ENCODE assay signal across 15 cellular contexts in genomic region chr12:121483950-121484349, GRCh38.
"Had no signal": no experiment of that assay in that cellular context is flagged by ENCODE, and none has a peak within 500 bp of the region (broad histone marks: within the 10 kb centered on the region; RNA-seq: fewer than 3 reads in every experiment).

No MANE protein-coding gene starts in this region.

- H3K79me2 ChIP-seq: hepatocyte had no signal

- DNase-seq: activated CD4-positive, alpha-beta memory T cell treated with anti-CD3 and anti-CD28 coated beads for 36 hours; activated CD4-positive, alpha-beta T cell treated with anti-CD3 and anti-CD28 coated beads for 1 hour; activated CD8-positive, alpha-beta memory T cell treated with anti-CD3 and anti-CD28 coated beads, Interleukin-2, amount 10 ng/mL, durations not matched to agents 7 days and 5 days; activated naive CD4-positive, alpha-beta T cell treated with anti-CD3 and anti-CD28 coated beads, Interleukin-2, amount 50 U/mL, for 16 hours; activated T-cell treated with anti-CD3 and anti-CD28 coated beads, Interleukin-2, amount 50 U/mL, for 1 hour; dorsolateral prefrontal cortex; ovary; stomach; T-cell; T1000 had no signal

- H3K27me3 Mint-ChIP-seq: activated CD4-positive, alpha-beta memory T cell treated with anti-CD3 and anti-CD28 coated beads for 36 hours; activated CD8-positive, alpha-beta memory T cell treated with anti-CD3 and anti-CD28 coated beads, Interleukin-2, amount 10 ng/mL, durations not matched to agents 7 days and 5 days; T-cell had no signal

- H3K36me3 ChIP-seq: cardiac muscle cell, ovary had no signal

- H3K36me3 Mint-ChIP-seq: activated CD4-positive, alpha-beta memory T cell treated with anti-CD3 and anti-CD28 coated beads for 36 hours; activated CD8-positive, alpha-beta memory T cell treated with anti-CD3 and anti-CD28 coated beads, Interleukin-2, amount 10 ng/mL, durations not matched to agents 7 days and 5 days had no signal

- H3K9me3 Mint-ChIP-seq: activated CD4-positive, alpha-beta memory T cell treated with anti-CD3 and anti-CD28 coated beads for 36 hours; neural crest cell; T-cell had no signal

- H3K27me3 ChIP-seq: cardiac muscle cell, dorsolateral prefrontal cortex, hepatocyte, ovary, stomach had no signal

- H3K4me3 Mint-ChIP-seq: activated CD4-positive, alpha-beta memory T cell treated with anti-CD3 and anti-CD28 coated beads for 36 hours; activated CD8-positive, alpha-beta memory T cell treated with anti-CD3 and anti-CD28 coated beads, Interleukin-2, amount 10 ng/mL, durations not matched to agents 7 days and 5 days; neural crest cell; T-cell had no signal

- H3K4me1 ChIP-seq: stomach had no signal

- H3K4me2 ChIP-seq: hepatocyte had no signal

- H3K9me3 ChIP-seq: ovary, stomach had no signal

- H3K4me1 Mint-ChIP-seq: activated CD8-positive, alpha-beta memory T cell treated with anti-CD3 and anti-CD28 coated beads, Interleukin-2, amount 10 ng/mL, durations not matched to agents 7 days and 5 days had no signal

- H3K27ac ChIP-seq: cardiac muscle cell, dorsolateral prefrontal cortex, hepatocyte, ovary, stomach had no signal

- ATAC-seq: activated CD8-positive, alpha-beta memory T cell treated with anti-CD3 and anti-CD28 coated beads, Interleukin-2, amount 10 ng/mL, durations not matched to agents 7 days and 5 days; esophagus mucosa; sciatic nerve; T-cell had no signal

- H3K4me3 ChIP-seq: cardiac muscle cell, dorsolateral prefrontal cortex, hepatocyte, ovary, stomach had no signal

- H2AFZ ChIP-seq: hepatocyte had no signal

- H3K27ac Mint-ChIP-seq: activated CD4-positive, alpha-beta memory T cell treated with anti-CD3 and anti-CD28 coated beads for 36 hours; activated CD8-positive, alpha-beta memory T cell treated with anti-CD3 and anti-CD28 coated beads, Interleukin-2, amount 10 ng/mL, durations not matched to agents 7 days and 5 days; T-cell had no signal
